In the genomic region with DNA sequence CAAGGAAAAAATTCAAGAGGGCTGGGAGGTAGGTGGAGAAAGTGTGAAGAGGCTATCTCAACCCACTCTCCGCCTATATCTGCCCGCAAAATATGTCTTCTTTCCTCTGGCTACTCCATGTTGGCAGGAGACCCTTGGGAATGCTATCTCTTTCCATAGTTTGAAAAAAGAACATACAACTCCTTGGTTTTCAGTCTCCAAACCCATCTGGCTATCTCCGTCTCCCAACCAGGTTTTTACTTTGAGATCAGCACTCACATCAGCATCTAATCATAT, we compare ENCODE assay signal across 1 cellular context.
TF ChIP-seq lines count a peak whose summit lies in the region.

No MANE protein-coding gene starts in this region.

TF ChIP-seq in GM23338, 12 proteins besides CTCF, POLR2A, EP300 and RAD21 (continued from another document):
- TF ChIP-seq, protein P1, sequence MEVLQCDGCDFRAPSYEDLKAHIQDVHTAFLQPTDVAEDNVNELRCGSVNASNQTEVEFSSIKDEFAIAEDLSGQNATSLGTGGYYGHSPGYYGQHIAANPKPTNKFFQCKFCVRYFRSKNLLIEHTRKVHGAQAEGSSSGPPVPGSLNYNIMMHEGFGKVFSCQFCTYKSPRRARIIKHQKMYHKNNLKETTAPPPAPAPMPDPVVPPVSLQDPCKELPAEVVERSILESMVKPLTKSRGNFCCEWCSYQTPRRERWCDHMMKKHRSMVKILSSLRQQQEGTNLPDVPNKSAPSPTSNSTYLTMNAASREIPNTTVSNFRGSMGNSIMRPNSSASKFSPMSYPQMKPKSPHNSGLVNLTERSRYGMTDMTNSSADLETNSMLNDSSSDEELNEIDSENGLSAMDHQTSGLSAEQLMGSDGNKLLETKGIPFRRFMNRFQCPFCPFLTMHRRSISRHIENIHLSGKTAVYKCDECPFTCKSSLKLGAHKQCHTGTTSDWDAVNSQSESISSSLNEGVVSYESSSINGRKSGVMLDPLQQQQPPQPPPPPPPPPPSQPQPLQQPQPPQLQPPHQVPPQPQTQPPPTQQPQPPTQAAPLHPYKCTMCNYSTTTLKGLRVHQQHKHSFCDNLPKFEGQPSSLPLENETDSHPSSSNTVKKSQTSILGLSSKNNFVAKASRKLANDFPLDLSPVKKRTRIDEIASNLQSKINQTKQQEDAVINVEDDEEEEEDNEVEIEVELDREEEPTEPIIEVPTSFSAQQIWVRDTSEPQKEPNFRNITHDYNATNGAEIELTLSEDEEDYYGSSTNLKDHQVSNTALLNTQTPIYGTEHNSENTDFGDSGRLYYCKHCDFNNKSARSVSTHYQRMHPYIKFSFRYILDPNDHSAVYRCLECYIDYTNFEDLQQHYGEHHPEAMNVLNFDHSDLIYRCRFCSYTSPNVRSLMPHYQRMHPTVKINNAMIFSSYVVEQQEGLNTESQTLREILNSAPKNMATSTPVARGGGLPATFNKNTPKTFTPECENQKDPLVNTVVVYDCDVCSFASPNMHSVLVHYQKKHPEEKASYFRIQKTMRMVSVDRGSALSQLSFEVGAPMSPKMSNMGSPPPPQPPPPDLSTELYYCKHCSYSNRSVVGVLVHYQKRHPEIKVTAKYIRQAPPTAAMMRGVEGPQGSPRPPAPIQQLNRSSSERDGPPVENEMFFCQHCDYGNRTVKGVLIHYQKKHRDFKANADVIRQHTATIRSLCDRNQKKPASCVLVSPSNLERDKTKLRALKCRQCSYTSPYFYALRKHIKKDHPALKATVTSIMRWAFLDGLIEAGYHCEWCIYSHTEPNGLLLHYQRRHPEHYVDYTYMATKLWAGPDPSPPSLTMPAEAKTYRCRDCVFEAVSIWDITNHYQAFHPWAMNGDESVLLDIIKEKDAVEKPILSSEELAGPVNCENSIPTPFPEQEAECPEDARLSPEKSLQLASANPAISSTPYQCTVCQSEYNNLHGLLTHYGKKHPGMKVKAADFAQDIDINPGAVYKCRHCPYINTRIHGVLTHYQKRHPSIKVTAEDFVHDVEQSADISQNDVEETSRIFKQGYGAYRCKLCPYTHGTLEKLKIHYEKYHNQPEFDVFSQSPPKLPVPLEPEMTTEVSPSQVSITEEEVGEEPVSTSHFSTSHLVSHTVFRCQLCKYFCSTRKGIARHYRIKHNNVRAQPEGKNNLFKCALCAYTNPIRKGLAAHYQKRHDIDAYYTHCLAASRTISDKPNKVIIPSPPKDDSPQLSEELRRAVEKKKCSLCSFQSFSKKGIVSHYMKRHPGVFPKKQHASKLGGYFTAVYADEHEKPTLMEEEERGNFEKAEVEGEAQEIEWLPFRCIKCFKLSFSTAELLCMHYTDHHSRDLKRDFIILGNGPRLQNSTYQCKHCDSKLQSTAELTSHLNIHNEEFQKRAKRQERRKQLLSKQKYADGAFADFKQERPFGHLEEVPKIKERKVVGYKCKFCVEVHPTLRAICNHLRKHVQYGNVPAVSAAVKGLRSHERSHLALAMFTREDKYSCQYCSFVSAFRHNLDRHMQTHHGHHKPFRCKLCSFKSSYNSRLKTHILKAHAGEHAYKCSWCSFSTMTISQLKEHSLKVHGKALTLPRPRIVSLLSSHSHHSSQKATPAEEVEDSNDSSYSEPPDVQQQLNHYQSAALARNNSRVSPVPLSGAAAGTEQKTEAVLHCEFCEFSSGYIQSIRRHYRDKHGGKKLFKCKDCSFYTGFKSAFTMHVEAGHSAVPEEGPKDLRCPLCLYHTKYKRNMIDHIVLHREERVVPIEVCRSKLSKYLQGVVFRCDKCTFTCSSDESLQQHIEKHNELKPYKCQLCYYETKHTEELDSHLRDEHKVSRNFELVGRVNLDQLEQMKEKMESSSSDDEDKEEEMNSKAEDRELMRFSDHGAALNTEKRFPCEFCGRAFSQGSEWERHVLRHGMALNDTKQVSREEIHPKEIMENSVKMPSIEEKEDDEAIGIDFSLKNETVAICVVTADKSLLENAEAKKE (CRISPR knock-in tag; IDR thresholded peaks at IDR 0.05) = 0 out of 2 replicates have a peak, but pooled peaks have one; percentile 0
- TF ChIP-seq ZNF331 (CRISPR knock-in tag; IDR thresholded peaks at IDR 0.05; ENCODE audit: low read depth) = no peak
TF ChIP-seq in GM23338: peak in this region for 1.
